15 cellular contexts compared by ENCODE assay signal in genomic region chr11:33670250-33671011, GRCh38. TPM values are rescaled to one million over a fixed set of nuclear protein-coding genes. Genes with fewer than 3 reads are reported as not detected.
DNase-seq lines count a peak whose midpoint lies in the region; ATAC-seq and TF ChIP-seq lines count a peak whose summit lies in the region.
"Had no signal": no experiment of that assay in that cellular context is flagged by ENCODE, and none has a peak within 500 bp of the region (broad histone marks: within the 10 kb centered on the region; RNA-seq: fewer than 3 reads in every experiment).

No MANE protein-coding gene starts in this region.

- H3K4me1 Mint-ChIP-seq in activated CD4-positive, alpha-beta T cell treated with anti-CD3 and anti-CD28 coated beads for 36 hours, result no peaks in the 10 kb centered on the region
- H3K4me1 Mint-ChIP-seq in osteocyte (ENCODE audit: unreplicated experiment), result peaks cover 16% of the 10 kb centered on the region

- peak; percentile 75 for ATAC-seq in activated CD4-positive, alpha-beta T cell treated with anti-CD3 and anti-CD28 coated beads for 36 hours
- ATAC-seq in Right ventricle myocardium superior (ENCODE audit: poor library complexity), result no peak
- ATAC-seq: gastroesophageal sphincter, left cardiac atrium, natural killer cell had no signal

- H3K27me3 Mint-ChIP-seq in activated CD4-positive, alpha-beta T cell treated with anti-CD3 and anti-CD28 coated beads for 36 hours, result peaks cover 4% of the 10 kb centered on the region
- no peaks in the 10 kb centered on the region for H3K27me3 Mint-ChIP-seq in osteocyte (ENCODE audit: unreplicated experiment)

- CTCF ChIA-PET in activated CD4-positive, alpha-beta T cell treated with anti-CD3 and anti-CD28 coated beads for 36 hours (lab: Charles Lee), result interaction anchor here (0.8 kb wide), 1 partner anchor 10 kb away, joined by 3 read pairs; no protein-coding TSS in a partner anchor

- H3K9me3 Mint-ChIP-seq in activated CD4-positive, alpha-beta T cell treated with anti-CD3 and anti-CD28 coated beads for 36 hours (ENCODE audit: low read depth), result no peaks in the 10 kb centered on the region
- no peaks in the 10 kb centered on the region for H3K9me3 Mint-ChIP-seq in osteocyte (ENCODE audit: unreplicated experiment)
- H3K9me3 Mint-ChIP-seq: natural killer cell had no signal

- no peaks in the 10 kb centered on the region for H3K36me3 Mint-ChIP-seq in activated CD4-positive, alpha-beta T cell treated with anti-CD3 and anti-CD28 coated beads for 36 hours (ENCODE audit: low read depth)
- no peaks in the 10 kb centered on the region for H3K36me3 Mint-ChIP-seq in osteocyte (ENCODE audit: unreplicated experiment)
- H3K36me3 Mint-ChIP-seq: natural killer cell had no signal

- no peak for TF ChIP-seq CTCF in osteocyte (IDR thresholded peaks at IDR 0.05)

- peak; percentile 20 for DNase-seq in activated CD4-positive, alpha-beta T cell treated with anti-CD3 and anti-CD28 coated beads for 36 hours
- no peak for DNase-seq in activated CD4-positive, alpha-beta T cell treated with anti-CD3 and anti-CD28 coated beads for 4 hours
- DNase-seq in OCI-M1 (lab: John Stamatoyannopoulos, UW), result peak; percentile 29
- peak; percentile 38 for DNase-seq in dedifferentiated amniotic fluid mesenchymal stem cell (ENCODE audit: extremely low spot score)
- peak; percentile 36 for DNase-seq in osteocyte (ENCODE audit: extremely low spot score, unreplicated experiment)
- no peak for DNase-seq in superior temporal gyrus (ENCODE audit: extremely low spot score)
- DNase-seq in SHP77 (lab: John Stamatoyannopoulos, UW), result no peak
- no peak for DNase-seq in Right ventricle myocardium superior
- DNase-seq: DMS153, Kasumi-1, left cardiac atrium, natural killer cell, Peyer's patch, transverse colon had no signal

- H3K4me3 Mint-ChIP-seq in activated CD4-positive, alpha-beta T cell treated with anti-CD3 and anti-CD28 coated beads for 36 hours, result no peak overlapping the region
- no peak overlapping the region for H3K4me3 Mint-ChIP-seq in osteocyte (ENCODE audit: unreplicated experiment)
- H3K4me3 Mint-ChIP-seq: natural killer cell had no signal

- POLR2A ChIA-PET in activated CD4-positive, alpha-beta T cell treated with anti-CD3 and anti-CD28 coated beads for 36 hours (lab: Charles Lee), result no interaction called here

- intact Hi-C loops in activated CD4-positive, alpha-beta T cell treated with anti-CD3 and anti-CD28 coated beads for 36 hours (cut with DNase I, micrococcal nuclease), result no loop called here
- intact Hi-C loops in Right ventricle myocardium superior (cut with DNase I), result loop anchor here (5.0 kb wide), 1 partner anchor 303 kb away; no protein-coding TSS in a partner anchor

- H3K27ac Mint-ChIP-seq in activated CD4-positive, alpha-beta T cell treated with anti-CD3 and anti-CD28 coated beads for 36 hours, result no peak overlapping the region
- H3K27ac Mint-ChIP-seq in osteocyte (ENCODE audit: unreplicated experiment), result no peak overlapping the region
- H3K27ac Mint-ChIP-seq: natural killer cell had no signal

RNA-seq across cellular contexts. Expression of gene C11orf91, which starts 30.2 kb away (rescaled TPM):
- total RNA-seq in activated CD4-positive, alpha-beta T cell treated with anti-CD3 and anti-CD28 coated beads for 36 hours, result not detected
- total RNA-seq in osteocyte (0.75 TPM in 1 of 2 replicates, not detected in the other), Right ventricle myocardium superior (not detected)
- total RNA-seq: gastroesophageal sphincter, natural killer cell, Peyer's patch, transverse colon had no signal

Comparison
In these comparisons a context has a peak if more than half of its experiments do, and no peak if none do; other contexts are left out.
1. DNase-seq: peak in activated CD4-positive, alpha-beta T cell treated with anti-CD3 and anti-CD28 coated beads for 36 hours (single experiment), OCI-M1 (single experiment), dedifferentiated amniotic fluid mesenchymal stem cell (single experiment) and osteocyte (single experiment); none in activated CD4-positive, alpha-beta T cell treated with anti-CD3 and anti-CD28 coated beads for 4 hours (0 of 2), superior temporal gyrus (single experiment), SHP77 (0 of 2) and Right ventricle myocardium superior (single experiment).